Comparison of ENCODE assay signal across 1 cellular context in genomic region chr4:107643021-107643420, GRCh38.
TF ChIP-seq lines count a peak whose summit lies in the region.

No MANE protein-coding gene starts in this region.

TF ChIP-seq in IMR-90, 13 proteins besides CTCF, POLR2A, EP300 and RAD21 (continued from another document):
- TF ChIP-seq NFE2L2 (IDR thresholded peaks at IDR 0.05; ENCODE audit: low read depth, low read length), result no peak
TF ChIP-seq in IMR-90: peak in this region for 1.
